ENCODE assay signal across 10 cellular contexts in genomic region chr14:61512026-61512425, GRCh38.
DNase-seq lines count a peak whose midpoint lies in the region; ATAC-seq, FAIRE-seq and TF ChIP-seq lines count a peak whose summit lies in the region.
"Had no signal": no experiment of that assay in that cellular context is flagged by ENCODE, and none has a peak within 500 bp of the region (broad histone marks: within the 10 kb centered on the region; RNA-seq: fewer than 3 reads in every experiment).

No MANE protein-coding gene starts in this region.

- intact Hi-C loops in pancreas (cut with DNase I), result no loop called here

- H3K36me3 ChIP-seq in CD8-positive, alpha-beta memory T cell (ENCODE audit: insufficient read depth, low read length), result peaks cover 4% of the 10 kb centered on the region
- H3K36me3 ChIP-seq in RWPE2 (ENCODE audit: low read depth) (0 out of 2 replicates have a peak, but pooled peaks cover 4% of the 10 kb centered on the region), pancreas (no peaks in the 10 kb centered on the region), H7 (replicated peaks; ENCODE audit: control insufficient read depth, insufficient read depth, low read length) (no peaks in the 10 kb centered on the region)
- H3K36me3 ChIP-seq: gastrocnemius medialis had no signal

- CTCF ChIA-PET in CD8-positive, alpha-beta memory T cell (lab: Charles Lee), result interaction anchor here (1.6 kb wide), 1 partner anchor 8 kb away, joined by 3 read pairs; no protein-coding TSS in a partner anchor

- peak overlapping the region; percentile 64 to 94 (median 81) for H3K27ac Mint-ChIP-seq in CD8-positive, alpha-beta memory T cell

- POLR2A ChIA-PET in CD8-positive, alpha-beta memory T cell (lab: Charles Lee), result interaction anchor here (0.6 kb wide), 2 partner anchors 45 to 231 kb away, joined by 3 to 12 read pairs; no protein-coding TSS in a partner anchor

- peaks cover 82 to 94% (median 92%) of the 10 kb centered on the region in 3 donors for H3K4me1 Mint-ChIP-seq in CD8-positive, alpha-beta memory T cell

- peaks cover 0 to 9% of the 10 kb centered on the region in 2 donors for H3K27me3 Mint-ChIP-seq in CD8-positive, alpha-beta memory T cell

- no peaks in the 10 kb centered on the region for H3K9me3 Mint-ChIP-seq in CD8-positive, alpha-beta memory T cell

- TF ChIP-seq POLR2A in GM18505 (IDR thresholded peaks at IDR 0.05; ENCODE audit: borderline replicate concordance, extremely low read depth, insufficient read depth, insufficient read length), result no peak

- no peak for ATAC-seq in RWPE2 (ENCODE audit: low read depth)
- ATAC-seq in pancreas, result peak; percentile 57 to 67 (median 66)
- ATAC-seq in GM18505 (IDR thresholded peaks at IDR 0.05; ENCODE audit: unreplicated experiment), result no peak

- DNase-seq in CD8-positive, alpha-beta memory T cell, result no peak
- DNase-seq in RWPE2 (ENCODE audit: low spot score), result no peak
- peak; percentile 20 for DNase-seq in dedifferentiated amniotic fluid mesenchymal stem cell (ENCODE audit: extremely low spot score)
- no peak for DNase-seq in pancreas
- DNase-seq in H7, result no peak
- DNase-seq in COLO668 (lab: John Stamatoyannopoulos, UW; ENCODE audit: unreplicated experiment), result no peak
- DNase-seq in NCI-H187 treated with DMSO at 0.1 percent for 48 hours (lab: John Stamatoyannopoulos, UW), result no peak
- DNase-seq: gastrocnemius medialis, NCI-H2081 treated with DMSO at 0.1 percent for 48 hours had no signal

- FAIRE-seq in pancreas (lab: Jason Lieb, UNC), result no peak

- no peak overlapping the region for H3K27ac ChIP-seq in CD8-positive, alpha-beta memory T cell (ENCODE audit: low read depth, low read length)
- peak overlapping the region; percentile 90 for H3K27ac ChIP-seq in RWPE2 (ENCODE audit: poor library complexity, severe bottlenecking)
- peak overlapping the region in 2 of 4 donors; percentile 64 to 77 for H3K27ac ChIP-seq in pancreas

- H3K4me1 ChIP-seq in CD8-positive, alpha-beta memory T cell (ENCODE audit: insufficient read depth, low read length), result peaks cover 66% of the 10 kb centered on the region
- H3K4me1 ChIP-seq in RWPE2 (ENCODE audit: insufficient read depth, poor library complexity, severe bottlenecking) (peaks cover 52% of the 10 kb centered on the region), pancreas (peaks cover 16 to 50% (median 33%) of the 10 kb centered on the region in 3 donors)

- no peak for TF ChIP-seq CTCF in RWPE2 (IDR thresholded peaks at IDR 0.05; ENCODE audit: poor library complexity, severe bottlenecking)
- TF ChIP-seq CTCF in pancreas (IDR thresholded peaks at IDR 0.05), result no peak

- no peaks in the 10 kb centered on the region for H3K27me3 ChIP-seq in CD8-positive, alpha-beta memory T cell (ENCODE audit: insufficient read depth, low read length, poor library complexity, severe bottlenecking)
- H3K27me3 ChIP-seq in RWPE2 (ENCODE audit: insufficient read depth, poor library complexity, severe bottlenecking) (no peaks in the 10 kb centered on the region), pancreas (no peaks in the 10 kb centered on the region), H7 (ENCODE audit: control insufficient read depth, insufficient read depth, low read length) (no peaks in the 10 kb centered on the region; the same call in 1 of the 2 replicates)
- H3K27me3 ChIP-seq: gastrocnemius medialis had no signal

- peak overlapping the region in 2 of 7 donors; percentile 10 to 63 for H3K4me3 Mint-ChIP-seq in CD8-positive, alpha-beta memory T cell

- 42 to 44% methylated on average over 1 of the region's 1 CpG for WGBS in pancreas, 2 donors

- H3K9me3 ChIP-seq in CD8-positive, alpha-beta memory T cell (ENCODE audit: low read length), result no peaks in the 10 kb centered on the region
- H3K9me3 ChIP-seq in RWPE2 (ENCODE audit: severe bottlenecking), result no peaks in the 10 kb centered on the region
- no peaks in the 10 kb centered on the region for H3K9me3 ChIP-seq in pancreas
- H3K9me3 ChIP-seq: gastrocnemius medialis had no signal

- no peak overlapping the region for H3K4me3 ChIP-seq in CD8-positive, alpha-beta memory T cell (ENCODE audit: low read length)
- H3K4me3 ChIP-seq in RWPE2 (ENCODE audit: severe bottlenecking) (no peak overlapping the region), pancreas (no peak overlapping the region), H7 (ENCODE audit: insufficient read depth, low read depth, low read length) (no peak overlapping the region)
- H3K4me3 ChIP-seq: gastrocnemius medialis had no signal

- peaks cover 4 to 94% (median 26%) of the 10 kb centered on the region in 3 donors for H3K36me3 Mint-ChIP-seq in CD8-positive, alpha-beta memory T cell

Comparison
In these comparisons a context has a peak if more than half of its experiments do, and no peak if none do; other contexts are left out.
1. ATAC-seq: peak in pancreas (4 of 4); none in RWPE2 (single experiment) and GM18505 (single experiment).